Comparison of ENCODE assay signal across 8 cellular contexts in the genomic region with DNA sequence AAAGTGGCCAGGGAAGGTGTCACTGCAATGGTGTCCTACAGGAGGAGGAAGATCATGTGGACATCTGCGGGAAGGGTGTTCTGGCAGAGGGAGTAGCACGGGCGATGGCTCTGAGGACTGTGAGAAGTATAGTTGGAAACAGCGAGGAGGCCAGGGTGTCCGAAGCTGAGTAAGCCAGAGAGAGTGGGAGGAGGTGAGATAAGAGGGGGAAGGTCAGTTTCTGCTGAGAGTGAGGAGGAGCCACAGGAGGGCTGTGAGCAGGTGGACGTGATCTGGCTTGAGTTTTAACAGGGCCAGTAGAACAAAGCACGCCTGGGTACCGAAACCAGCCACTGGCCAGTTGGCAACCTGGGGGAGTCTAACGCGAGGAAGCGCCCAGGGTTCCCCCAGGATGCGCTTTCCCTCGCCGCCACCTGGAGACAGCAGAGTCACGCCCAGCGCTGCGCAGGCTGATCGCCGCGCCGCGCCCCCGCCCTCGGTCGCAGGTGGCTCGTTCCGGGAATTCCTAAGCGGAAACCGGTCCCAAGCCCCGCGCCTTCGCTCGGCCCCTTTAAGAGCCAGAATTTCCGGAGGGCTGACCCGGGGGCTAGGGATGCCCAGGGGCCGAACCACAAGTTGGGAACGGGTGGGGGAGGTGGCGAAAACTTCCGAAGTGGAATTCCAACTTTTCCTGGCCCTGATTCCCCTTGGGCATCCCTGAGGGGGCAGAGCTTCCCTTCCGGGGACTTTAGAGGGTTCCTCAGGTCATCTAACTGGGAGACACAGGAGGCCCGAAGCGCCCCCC. TPM values are rescaled to one million over a fixed set of nuclear protein-coding genes. Genes with fewer than 3 reads are reported as not detected.
DNase-seq lines count a peak whose midpoint lies in the region; ATAC-seq and TF ChIP-seq lines count a peak whose summit lies in the region.

No MANE protein-coding gene starts in this region.

- H3K9ac ChIP-seq in rectal smooth muscle tissue (ENCODE audit: low read length), result no peak overlapping the region

- peaks cover 34% of the 10 kb centered on the region for H3K4me1 Mint-ChIP-seq in activated T-cell treated with anti-CD3 and anti-CD28 coated beads, Interleukin-2, amount 50 U/mL, for 72 hours (ENCODE audit: low read depth)

- peak overlapping the region; percentile 96 for H3K4me3 ChIP-seq in GM12875 (ENCODE audit: low read depth, low read length)
- peak overlapping the region; percentile 35 to 68 (median 60) for H3K4me3 ChIP-seq in heart right ventricle
- peak overlapping the region; percentile 79 for H3K4me3 ChIP-seq in rectal smooth muscle tissue (ENCODE audit: low read length)

- H3K27ac ChIP-seq in heart right ventricle (peak overlapping the region; percentile 29 to 87 (median 74)), rectal smooth muscle tissue (ENCODE audit: low read depth, low read length) (no peak overlapping the region)

- peak overlapping the region; percentile 90 to 96 for H3K4me3 Mint-ChIP-seq in activated T-cell treated with anti-CD3 and anti-CD28 coated beads, Interleukin-2, amount 50 U/mL, for 72 hours

- TF ChIP-seq CTCF in GM12875 (IDR thresholded peaks at IDR 0.05; ENCODE audit: borderline replicate concordance, insufficient read depth, low read depth, low read length), result peak; percentile 74
- peak in 7 of 9 donors; percentile 28 to 55 (median 39) for TF ChIP-seq CTCF in heart right ventricle (IDR thresholded peaks at IDR 0.05)

- H3K9me3 ChIP-seq in heart right ventricle, result peaks cover 0 to 16% (median 0%) of the 10 kb centered on the region in 11 donors

- peaks cover 0 to 5% of the 10 kb centered on the region in 2 donors for H3K9me3 Mint-ChIP-seq in activated T-cell treated with anti-CD3 and anti-CD28 coated beads, Interleukin-2, amount 50 U/mL, for 72 hours

- H3K4me1 ChIP-seq in heart right ventricle (peaks cover 0 to 33% (median 17%) of the 10 kb centered on the region in 9 donors), rectal smooth muscle tissue (ENCODE audit: control insufficient read depth, insufficient read depth, low read length) (no peaks in the 10 kb centered on the region)

- intact Hi-C loops in heart right ventricle (cut with DNase I), result loop anchor here in 1 of 10 donors (5.0 kb wide), 1 partner anchor 95 kb away; a partner anchor contains a TSS

- peaks cover 31% of the 10 kb centered on the region for H3K27me3 Mint-ChIP-seq in activated T-cell treated with anti-CD3 and anti-CD28 coated beads, Interleukin-2, amount 50 U/mL, for 72 hours (ENCODE audit: low read depth)

- 3% methylated on average over 42 of the region's 42 CpGs for WGBS in heart right ventricle, 2 donors

- H3K36me3 ChIP-seq in heart right ventricle (no peaks in the 10 kb centered on the region), rectal smooth muscle tissue (ENCODE audit: control insufficient read depth, insufficient read depth, low read length) (no peaks in the 10 kb centered on the region)

- DNase-seq in NCI-H2196 treated with DMSO at 0.1 percent for 48 hours (lab: John Stamatoyannopoulos, UW; ENCODE audit: unreplicated experiment) (peak; percentile 89), heart right ventricle (peak in 1 of 2 donors; percentile 55), dermis blood vessel endothelial cell (no peak)
- DNase-seq in activated T-cell treated with anti-CD3 and anti-CD28 coated beads, Interleukin-2, amount 50 U/mL, for 72 hours, result peak; percentile 61 to 70

- peaks cover 9 to 10% of the 10 kb centered on the region in 2 donors for H3K36me3 Mint-ChIP-seq in activated T-cell treated with anti-CD3 and anti-CD28 coated beads, Interleukin-2, amount 50 U/mL, for 72 hours (ENCODE audit: insufficient read depth in 2 of 2)

- H3K27me3 ChIP-seq in heart right ventricle (peaks cover 10 to 53% (median 35%) of the 10 kb centered on the region in 7 donors), rectal smooth muscle tissue (ENCODE audit: control insufficient read depth, insufficient read depth, low read length) (peaks cover 7% of the 10 kb centered on the region)

- peak overlapping the region; percentile 92 for H3K27ac Mint-ChIP-seq in activated T-cell treated with anti-CD3 and anti-CD28 coated beads, Interleukin-2, amount 50 U/mL, for 72 hours

- ATAC-seq in HG02763 (IDR thresholded peaks at IDR 0.05; ENCODE audit: unreplicated experiment), result peak; percentile 30
- peak; percentile 43 to 53 for ATAC-seq in activated T-cell treated with anti-CD3 and anti-CD28 coated beads, Interleukin-2, amount 50 U/mL, for 72 hours (replicated peaks in 1 of 2)
- peak; percentile 62 to 87 (median 82) for ATAC-seq in heart right ventricle
- ATAC-seq in GM18861 (IDR thresholded peaks at IDR 0.05; ENCODE audit: unreplicated experiment), result no peak

RNA-seq across cellular contexts. Expression of a gene that starts 1.1 kb away (rescaled TPM):
- 10 to 100 TPM; 24.2 to 41.1 TPM for total RNA-seq in activated T-cell treated with anti-CD3 and anti-CD28 coated beads, Interleukin-2, amount 50 U/mL, for 72 hours
- total RNA-seq in heart right ventricle (1 to 10 TPM; 3.2 to 8.7 (median 5.2) TPM), dermis blood vessel endothelial cell (0.56 and 2.0 TPM in 2 replicates)
- 10 to 100 TPM; 10.2 to 10.4 TPM for polyA plus RNA-seq in heart right ventricle

RNA-seq across cellular contexts. Expression of a gene that starts 19.2 kb away (rescaled TPM):
- total RNA-seq in activated T-cell treated with anti-CD3 and anti-CD28 coated beads, Interleukin-2, amount 50 U/mL, for 72 hours, result not detected
- total RNA-seq in heart right ventricle (under 1 TPM in 1 of 10 donors, not detected in 9; 0.48 TPM), dermis blood vessel endothelial cell (not detected in 2 replicates)
- polyA plus RNA-seq in heart right ventricle, result not detected

RNA-seq across cellular contexts. Expression of a gene that starts 21.0 kb away (rescaled TPM):
- total RNA-seq in activated T-cell treated with anti-CD3 and anti-CD28 coated beads, Interleukin-2, amount 50 U/mL, for 72 hours, result 100 to 1,000 TPM; 202 to 212 TPM
- 100 to 1,000 TPM; 134 to 185 (median 151) TPM for total RNA-seq in heart right ventricle
- polyA plus RNA-seq in heart right ventricle, result 100 to 1,000 TPM; 125 to 171 TPM
- total RNA-seq in dermis blood vessel endothelial cell, result 47.5 and 58.2 TPM in 2 replicates

RNA-seq across cellular contexts. Expression of a gene that starts 34.6 kb away (rescaled TPM):
- 1 to 10 TPM; 1.2 to 2.4 TPM for total RNA-seq in activated T-cell treated with anti-CD3 and anti-CD28 coated beads, Interleukin-2, amount 50 U/mL, for 72 hours
- total RNA-seq in heart right ventricle (1 to 10 TPM in 1 of 10 donors, under 1 TPM in 1, not detected in 8; 0.44 to 3.9 TPM), dermis blood vessel endothelial cell (under 0.01 TPM in 1 of 2 replicates, not detected in the other)
- polyA plus RNA-seq in heart right ventricle, result 10 to 100 TPM in 1 of 2 donors, not detected in 1; 13.7 TPM

RNA-seq across cellular contexts. Expression of a gene that starts 44.2 kb away (rescaled TPM):
- total RNA-seq in activated T-cell treated with anti-CD3 and anti-CD28 coated beads, Interleukin-2, amount 50 U/mL, for 72 hours, result under 1 TPM; 0.29 to 0.83 TPM
- total RNA-seq in heart right ventricle (under 1 TPM in 1 of 10 donors, not detected in 9; 0.39 TPM), dermis blood vessel endothelial cell (not detected in 2 replicates)
- under 1 TPM in 1 of 2 donors, not detected in 1; 0.04 TPM for polyA plus RNA-seq in heart right ventricle
